Comparison of ENCODE assay signal across 8 cellular contexts in genomic region chr5:36305571-36306326, GRCh38. TPM values are rescaled to one million over a fixed set of nuclear protein-coding genes. Genes with fewer than 3 reads are reported as not detected.
DNase-seq lines count a peak whose midpoint lies in the region; ATAC-seq, FAIRE-seq and TF ChIP-seq lines count a peak whose summit lies in the region.

No MANE protein-coding gene starts in this region.

- no peak for TF ChIP-seq POLR2A in prostate gland (IDR thresholded peaks at IDR 0.05)
- TF ChIP-seq POLR2A in GM12892 (IDR thresholded peaks at IDR 0.05; ENCODE audit: low read depth, low read length) = no peak

- whole genome bisulfite sequencing in prostate gland = 13% methylated on average over 4 of the region's 4 CpGs

- TF ChIP-seq CTCF in prostate gland (IDR thresholded peaks at IDR 0.05) = peak; percentile 54 to 77 (median 68)

- H3K27me3 Mint-ChIP-seq in activated CD4-positive, alpha-beta memory T cell treated with anti-CD3 and anti-CD28 coated beads for 36 hours = peaks cover 2% of the 10 kb centered on the region

- H3K36me3 Mint-ChIP-seq in activated CD4-positive, alpha-beta memory T cell treated with anti-CD3 and anti-CD28 coated beads for 36 hours = no peaks in the 10 kb centered on the region

- H3K4me3 ChIP-seq in prostate gland = no peak overlapping the region

- no peaks in the 10 kb centered on the region for H3K9me3 ChIP-seq in prostate gland

- no peaks in the 10 kb centered on the region for H3K36me3 ChIP-seq in prostate gland

- H3K4me3 Mint-ChIP-seq in activated CD4-positive, alpha-beta memory T cell treated with anti-CD3 and anti-CD28 coated beads for 36 hours = no peak overlapping the region

- POLR2A ChIA-PET in activated CD4-positive, alpha-beta memory T cell treated with anti-CD3 and anti-CD28 coated beads for 36 hours (lab: Charles Lee) = no interaction called here

- H3K27ac ChIP-seq in prostate gland = peak overlapping the region in 1 of 2 donors; percentile 37

- H3K4me1 ChIP-seq in prostate gland (replicated peaks) = no peaks in the 10 kb centered on the region

- ATAC-seq in HG02938 (IDR thresholded peaks at IDR 0.05; ENCODE audit: unreplicated experiment) = peak; percentile 63

- no peaks in the 10 kb centered on the region for H3K9me3 Mint-ChIP-seq in activated CD4-positive, alpha-beta memory T cell treated with anti-CD3 and anti-CD28 coated beads for 36 hours

- CTCF ChIA-PET in activated CD4-positive, alpha-beta memory T cell treated with anti-CD3 and anti-CD28 coated beads for 36 hours (lab: Charles Lee) = interaction anchor here (0.7 to 3.5 kb wide), 5 partner anchors 40 to 226 kb away, joined by 3 to 17 read pairs (median 5); no protein-coding TSS in a partner anchor

- intact Hi-C loops in activated CD4-positive, alpha-beta memory T cell treated with anti-CD3 and anti-CD28 coated beads for 36 hours (cut with micrococcal nuclease) = loop anchor here (1.0 kb wide), 2 partner anchors 40 to 226 kb away; no protein-coding TSS in a partner anchor
- intact Hi-C loops in prostate gland (cut with DNase I) = loop anchor here (2.0 to 5.0 kb wide), 2 partner anchors 63 to 92 kb away; no protein-coding TSS in a partner anchor

- DNase-seq in activated naive CD4-positive, alpha-beta T cell treated with Interleukin-2 at 50 U/mL for 16 hours = peak; percentile 4
- no peak for DNase-seq in activated naive CD4-positive, alpha-beta T cell (lab: John Stamatoyannopoulos, UW)
- DNase-seq in NCI-H2171 treated with DMSO at 0.1 percent for 48 hours (lab: John Stamatoyannopoulos, UW) (peak; percentile 77), germinal center (ENCODE audit: low spot score) (peak; percentile 4), prostate gland (ENCODE audit: low spot score) (peak; percentile 37), GM12892 (ENCODE audit: insufficient read length) (no peak)
- DNase-seq in activated CD4-positive, alpha-beta memory T cell treated with anti-CD3 and anti-CD28 coated beads for 36 hours = peak; percentile 32

- no peak overlapping the region for H3K27ac Mint-ChIP-seq in activated CD4-positive, alpha-beta memory T cell treated with anti-CD3 and anti-CD28 coated beads for 36 hours

- H3K4me1 Mint-ChIP-seq in activated CD4-positive, alpha-beta memory T cell treated with anti-CD3 and anti-CD28 coated beads for 36 hours (ENCODE audit: low read depth) = peaks cover 5% of the 10 kb centered on the region

- no peak for FAIRE-seq in GM12892 (lab: Jason Lieb, UNC)

- no peaks in the 10 kb centered on the region for H3K27me3 ChIP-seq in prostate gland (replicated peaks; ENCODE audit: insufficient read depth)

RNA-seq across cellular contexts. Expression of gene RANBP3L, which starts 4.0 kb away (rescaled TPM):
- not detected for total RNA-seq in activated CD4-positive, alpha-beta memory T cell treated with anti-CD3 and anti-CD28 coated beads for 36 hours
- total RNA-seq in prostate gland = 10 to 100 TPM; 17.7 to 21.2 TPM
- not detected for polyA plus RNA-seq in GM12892 (2012; ENCODE audit: missing spikeins)

Comparison
In these comparisons a context has a peak if more than half of its experiments do, and no peak if none do; other contexts are left out.
1. DNase-seq: peak in activated naive CD4-positive, alpha-beta T cell treated with Interleukin-2 at 50 U/mL for 16 hours (single experiment), NCI-H2171 treated with DMSO at 0.1 percent for 48 hours (single experiment), activated CD4-positive, alpha-beta memory T cell treated with anti-CD3 and anti-CD28 coated beads for 36 hours (single experiment), germinal center (single experiment) and prostate gland (single experiment); none in activated naive CD4-positive, alpha-beta T cell (0 of 4) and GM12892 (single experiment).
2. RNA of gene RANBP3L, which starts 4.0 kb away (total RNA-seq): 17.7 to 21.2 TPM in prostate gland; not detected in activated CD4-positive, alpha-beta memory T cell treated with anti-CD3 and anti-CD28 coated beads for 36 hours; every median in the first group is over 10 times any median in the second.